Comparison of ENCODE assay signal across 11 cellular contexts in genomic region chr13:97269603-97270002, GRCh38.
"Had no signal": no experiment of that assay in that cellular context is flagged by ENCODE, and none has a peak within 500 bp of the region (broad histone marks: within the 10 kb centered on the region; RNA-seq: fewer than 3 reads in every experiment).

No MANE protein-coding gene starts in this region.

- H3K9ac ChIP-seq: neural progenitor cell had no signal

- H3K4me3 ChIP-seq: body of pancreas, neural progenitor cell, pancreas had no signal

- H2AFZ ChIP-seq: neural progenitor cell had no signal

- FAIRE-seq: pancreas, small intestine had no signal

- DNase-seq: activated T-cell treated with anti-CD3 and anti-CD28 coated beads, Interleukin-2, amount 50 U/mL, for 1 hour; body of pancreas; dermis blood vessel endothelial cell; endodermal cell; left colon; pancreas; retina; small intestine; substantia nigra had no signal

- H3K27me3 ChIP-seq: body of pancreas, neural progenitor cell, pancreas had no signal

- H3K9me3 ChIP-seq: body of pancreas, pancreas had no signal

- H3K36me3 ChIP-seq: neural progenitor cell, pancreas had no signal

- H3K27ac ChIP-seq: neural progenitor cell had no signal

- H3K4me2 ChIP-seq: neural progenitor cell had no signal

- ATAC-seq: activated CD4-positive, CD25-positive, alpha-beta regulatory T cell treated with anti-CD3 and anti-CD28 coated beads, Interleukin-2, amount 50 U/mL, for 24 hours; body of pancreas; left colon had no signal
